1 cellular context compared by ENCODE assay signal in the genomic region with DNA sequence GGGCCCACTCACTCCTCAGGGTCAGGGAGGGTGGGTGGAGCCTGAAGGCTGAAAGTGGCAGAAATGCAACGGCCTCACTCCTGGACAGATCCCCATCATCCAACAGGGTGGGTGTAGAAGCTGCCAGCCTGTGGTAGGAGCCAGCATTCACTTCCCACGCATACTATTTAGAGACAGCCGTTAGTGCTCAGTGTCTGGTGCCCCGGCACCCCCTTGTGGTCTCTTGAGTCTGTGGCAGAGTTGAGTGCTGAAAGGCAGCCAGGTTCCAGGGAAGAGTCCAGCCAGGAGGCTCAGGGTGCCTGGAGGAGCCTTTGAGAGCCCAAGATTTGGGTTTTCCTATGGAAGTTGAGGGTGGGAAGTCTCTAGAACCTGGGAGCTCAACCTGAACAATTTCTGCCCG.
TF ChIP-seq lines count a peak whose summit lies in the region.

No MANE protein-coding gene starts in this region.

TF ChIP-seq in H1, 55 proteins besides CTCF, POLR2A, EP300 and RAD21:
- TF ChIP-seq KDM5A (IDR thresholded peaks at IDR 0.05; ENCODE audit: low read length) (no peak), EGR1 (IDR thresholded peaks at IDR 0.05; ENCODE audit: borderline replicate concordance, low read depth, low read length) (peak; percentile 9; the same call in 1 of the 2 replicates)
